1 cellular context compared by ENCODE assay signal in the genomic region with DNA sequence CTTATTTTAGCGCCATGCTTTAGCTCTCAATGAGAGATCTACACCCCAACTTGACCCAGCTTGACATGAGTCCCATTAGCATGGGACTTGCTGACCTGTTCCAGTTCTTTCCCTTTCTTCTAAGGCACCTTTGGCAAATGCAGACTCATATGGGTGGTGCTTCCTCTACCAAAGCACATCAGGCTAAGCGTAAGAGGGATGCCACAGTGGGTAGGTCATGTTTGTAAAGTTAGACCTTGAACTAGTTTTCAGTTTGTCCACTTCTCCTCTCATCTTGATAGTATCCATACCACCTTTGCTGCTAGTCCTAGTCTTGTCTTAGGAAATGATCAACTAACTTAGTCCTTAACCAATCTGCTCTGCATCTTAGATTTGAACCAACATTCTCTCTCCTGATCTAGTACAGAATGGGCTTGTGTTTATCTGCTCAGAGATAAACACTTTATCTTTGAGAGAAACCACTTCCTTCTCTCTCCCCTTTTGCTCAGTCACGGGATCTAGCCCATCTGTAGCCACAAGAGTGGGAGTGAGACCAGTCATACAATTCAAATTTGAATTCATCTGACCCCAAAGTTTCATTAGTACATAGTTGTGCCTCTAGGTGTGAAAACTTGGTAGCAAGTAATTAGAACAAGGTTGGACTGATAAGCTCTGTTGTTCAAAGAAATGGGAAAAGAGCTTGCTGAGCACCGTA.
A peak's percentile ranks its signal among the peaks of the same experiment; 100 is the strongest.
TF ChIP-seq lines count a peak whose summit lies in the region.

No MANE protein-coding gene starts in this region.

TF ChIP-seq in K562, 482 proteins besides CTCF, POLR2A, EP300 and RAD21 (continued from another document and continues in another):
- no peak for TF ChIP-seq ZNF592 (IDR thresholded peaks at IDR 0.05)
- 0 out of 2 replicates have a peak, but pooled peaks have one; percentile 31 for TF ChIP-seq DPF2 (IDR thresholded peaks at IDR 0.05)
- TF ChIP-seq ELF4 (CRISPR knock-in tag; IDR thresholded peaks at IDR 0.05): no peak
- TF ChIP-seq ZNF707 (CRISPR knock-in tag; conservative IDR thresholded peaks at IDR 0.05): no peak
- no peak for TF ChIP-seq RBM34 (IDR thresholded peaks at IDR 0.05; ENCODE audit: borderline replicate concordance, insufficient read depth, low read length)
- TF ChIP-seq, protein P1, sequence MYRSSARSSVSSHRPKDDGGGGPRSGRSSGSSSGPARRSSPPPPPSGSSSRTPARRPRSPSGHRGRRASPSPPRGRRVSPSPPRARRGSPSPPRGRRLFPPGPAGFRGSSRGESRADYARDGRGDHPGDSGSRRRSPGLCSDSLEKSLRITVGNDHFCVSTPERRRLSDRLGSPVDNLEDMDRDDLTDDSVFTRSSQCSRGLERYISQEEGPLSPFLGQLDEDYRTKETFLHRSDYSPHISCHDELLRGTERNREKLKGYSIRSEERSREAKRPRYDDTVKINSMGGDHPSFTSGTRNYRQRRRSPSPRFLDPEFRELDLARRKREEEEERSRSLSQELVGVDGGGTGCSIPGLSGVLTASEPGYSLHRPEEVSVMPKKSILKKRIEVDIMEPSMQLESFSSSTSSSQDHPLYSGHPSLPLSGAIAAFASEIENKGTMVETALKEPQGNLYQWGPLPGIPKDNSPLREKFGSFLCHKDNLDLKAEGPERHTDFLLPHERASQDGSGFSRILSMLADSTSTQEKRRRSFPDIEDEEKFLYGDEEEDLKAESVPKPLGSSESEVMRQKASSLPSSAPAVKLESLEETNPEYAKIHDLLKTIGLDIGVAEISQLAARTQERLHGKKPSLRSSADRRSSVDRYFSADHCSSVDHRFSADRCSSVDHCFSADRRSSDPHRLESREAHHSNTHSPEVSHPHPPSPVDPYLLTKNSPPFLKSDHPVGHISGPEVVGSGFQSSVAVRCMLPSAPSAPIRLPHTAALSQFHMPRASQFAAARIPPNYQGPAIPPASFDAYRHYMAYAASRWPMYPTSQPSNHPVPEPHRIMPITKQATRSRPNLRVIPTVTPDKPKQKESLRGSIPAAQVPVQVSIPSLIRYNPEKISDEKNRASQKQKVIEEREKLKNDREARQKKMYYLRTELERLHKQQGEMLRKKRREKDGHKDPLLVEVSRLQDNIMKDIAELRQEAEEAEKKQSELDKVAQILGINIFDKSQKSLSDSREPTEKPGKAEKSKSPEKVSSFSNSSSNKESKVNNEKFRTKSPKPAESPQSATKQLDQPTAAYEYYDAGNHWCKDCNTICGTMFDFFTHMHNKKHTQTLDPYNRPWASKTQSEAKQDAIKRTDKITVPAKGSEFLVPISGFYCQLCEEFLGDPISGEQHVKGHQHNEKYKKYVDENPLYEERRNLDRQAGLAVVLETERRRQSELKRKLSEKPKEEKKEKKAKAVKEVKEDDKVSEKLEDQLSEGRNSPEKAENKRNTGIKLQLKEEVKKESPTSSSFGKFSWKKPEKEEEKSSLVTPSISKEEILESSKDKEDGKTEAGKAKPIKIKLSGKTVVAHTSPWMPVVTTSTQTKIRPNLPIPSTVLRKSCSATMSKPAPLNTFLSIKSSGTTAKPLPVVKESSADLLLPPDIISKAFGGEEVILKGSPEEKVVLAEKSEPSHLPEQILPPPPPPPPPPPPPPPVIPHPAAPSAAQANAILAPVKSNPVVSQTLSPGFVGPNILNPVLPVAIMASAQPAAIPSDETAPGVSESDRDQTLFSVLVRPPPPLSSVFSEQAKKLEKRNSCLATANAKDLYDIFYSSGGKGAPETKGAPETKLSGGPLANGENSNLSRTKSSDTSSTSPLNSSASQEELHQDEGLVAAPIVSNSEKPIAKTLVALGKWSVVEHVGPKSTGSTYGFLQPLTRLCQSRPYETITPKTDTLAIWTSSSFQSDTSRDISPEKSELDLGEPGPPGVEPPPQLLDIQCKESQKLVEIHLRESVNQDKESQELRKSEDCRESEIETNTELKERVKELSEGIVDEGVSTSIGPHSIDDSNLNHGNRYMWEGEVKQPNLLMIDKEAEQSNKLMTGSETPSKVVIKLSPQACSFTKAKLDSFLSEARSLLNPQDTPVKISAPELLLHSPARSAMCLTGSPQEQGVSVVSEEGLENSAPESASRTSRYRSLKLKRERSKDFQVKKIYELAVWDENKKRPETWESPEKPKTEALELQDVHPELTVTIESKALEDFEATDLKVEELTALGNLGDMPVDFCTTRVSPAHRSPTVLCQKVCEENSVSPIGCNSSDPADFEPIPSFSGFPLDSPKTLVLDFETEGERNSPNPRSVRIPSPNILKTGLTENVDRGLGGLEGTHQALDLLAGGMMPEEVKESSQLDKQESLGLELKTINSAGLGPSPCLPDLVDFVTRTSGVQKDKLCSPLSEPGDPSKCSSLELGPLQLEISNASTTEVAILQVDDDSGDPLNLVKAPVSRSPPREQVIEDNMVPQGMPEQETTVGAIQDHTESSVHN (IDR thresholded peaks at IDR 0.05; ENCODE audit: borderline replicate concordance in 1 of 2, low read depth in 1 of 2): no peak
- no peak for TF ChIP-seq CHAMP1 (IDR thresholded peaks at IDR 0.05)
- peak; percentile 74; the same call in 1 of the 2 replicates for TF ChIP-seq DIDO1 (tag; IDR thresholded peaks at IDR 0.05; ENCODE audit: low read depth)
- TF ChIP-seq, protein P2, sequence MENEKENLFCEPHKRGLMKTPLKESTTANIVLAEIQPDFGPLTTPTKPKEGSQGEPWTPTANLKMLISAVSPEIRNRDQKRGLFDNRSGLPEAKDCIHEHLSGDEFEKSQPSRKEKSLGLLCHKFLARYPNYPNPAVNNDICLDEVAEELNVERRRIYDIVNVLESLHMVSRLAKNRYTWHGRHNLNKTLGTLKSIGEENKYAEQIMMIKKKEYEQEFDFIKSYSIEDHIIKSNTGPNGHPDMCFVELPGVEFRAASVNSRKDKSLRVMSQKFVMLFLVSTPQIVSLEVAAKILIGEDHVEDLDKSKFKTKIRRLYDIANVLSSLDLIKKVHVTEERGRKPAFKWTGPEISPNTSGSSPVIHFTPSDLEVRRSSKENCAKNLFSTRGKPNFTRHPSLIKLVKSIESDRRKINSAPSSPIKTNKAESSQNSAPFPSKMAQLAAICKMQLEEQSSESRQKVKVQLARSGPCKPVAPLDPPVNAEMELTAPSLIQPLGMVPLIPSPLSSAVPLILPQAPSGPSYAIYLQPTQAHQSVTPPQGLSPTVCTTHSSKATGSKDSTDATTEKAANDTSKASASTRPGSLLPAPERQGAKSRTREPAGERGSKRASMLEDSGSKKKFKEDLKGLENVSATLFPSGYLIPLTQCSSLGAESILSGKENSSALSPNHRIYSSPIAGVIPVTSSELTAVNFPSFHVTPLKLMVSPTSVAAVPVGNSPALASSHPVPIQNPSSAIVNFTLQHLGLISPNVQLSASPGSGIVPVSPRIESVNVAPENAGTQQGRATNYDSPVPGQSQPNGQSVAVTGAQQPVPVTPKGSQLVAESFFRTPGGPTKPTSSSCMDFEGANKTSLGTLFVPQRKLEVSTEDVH (IDR thresholded peaks at IDR 0.05; ENCODE audit: low read depth, partially characterized antibody): no peak
- TF ChIP-seq ZNF197 (CRISPR knock-in tag; IDR thresholded peaks at IDR 0.05; ENCODE audit: low read depth): no peak
- TF ChIP-seq ELF2 (CRISPR knock-in tag; IDR thresholded peaks at IDR 0.05): no peak
- TF ChIP-seq PHTF2 (CRISPR knock-in tag; IDR thresholded peaks at IDR 0.05): no peak
- no peak for TF ChIP-seq TAL1 (IDR thresholded peaks at IDR 0.05)
- TF ChIP-seq SMC3 (conservative IDR thresholded peaks at IDR 0.05; ENCODE audit: insufficient read depth, low read depth, low read length): no peak
- no peak for TF ChIP-seq ZNF586 (CRISPR knock-in tag; conservative IDR thresholded peaks at IDR 0.05)
- peak; percentile 26; the same call in 1 of the 2 replicates for TF ChIP-seq FOXM1 (IDR thresholded peaks at IDR 0.05; ENCODE audit: low read depth)
- no peak for TF ChIP-seq FOXM1 (CRISPR knock-in tag; IDR thresholded peaks at IDR 0.05; ENCODE audit: low read depth)
- TF ChIP-seq ZNF699 (CRISPR knock-in tag; IDR thresholded peaks at IDR 0.05; ENCODE audit: insufficient replicate concordance): no peak
- TF ChIP-seq E2F3 (CRISPR knock-in tag; IDR thresholded peaks at IDR 0.05): no peak
- peak; percentile 83 for TF ChIP-seq KLF16 (IDR thresholded peaks at IDR 0.05)
- TF ChIP-seq FOSL1 (tag; conservative IDR thresholded peaks at IDR 0.05): peak; percentile 88
- no peak for TF ChIP-seq ZHX1 (conservative IDR thresholded peaks at IDR 0.05; ENCODE audit: low read length)
- peak; percentile 42; the same call in 1 of the 2 replicates for TF ChIP-seq SMARCE1 (IDR thresholded peaks at IDR 0.05)
- TF ChIP-seq HDAC1 (IDR thresholded peaks at IDR 0.05): no peak
- TF ChIP-seq ZNF324 (CRISPR knock-in tag; IDR thresholded peaks at IDR 0.05): no peak
- no peak for TF ChIP-seq SMAD1 (IDR thresholded peaks at IDR 0.05; ENCODE audit: low read depth, low read length, partially characterized antibody)
- no peak for TF ChIP-seq HIVEP1 (CRISPR knock-in tag; IDR thresholded peaks at IDR 0.05)
- 0 out of 2 replicates have a peak, but pooled peaks have one; percentile 12 for TF ChIP-seq JUND (IDR thresholded peaks at IDR 0.05; ENCODE audit: borderline replicate concordance, low read depth, low read length)
- TF ChIP-seq JUND (tag; IDR thresholded peaks at IDR 0.05; ENCODE audit: borderline replicate concordance, low read depth, low read length): no peak
- TF ChIP-seq ZNF280A (IDR thresholded peaks at IDR 0.05; ENCODE audit: low read depth, partially characterized antibody): no peak
- no peak for TF ChIP-seq ATF1 (CRISPR knock-in tag; IDR thresholded peaks at IDR 0.05)
- TF ChIP-seq ATF1 (tag; IDR thresholded peaks at IDR 0.05): no peak
- no peak for TF ChIP-seq GTF2F1 (IDR thresholded peaks at IDR 0.05; ENCODE audit: low read depth, low read length)
- TF ChIP-seq POLR2B (IDR thresholded peaks at IDR 0.05; ENCODE audit: low read depth, partially characterized antibody): no peak
- no peak for TF ChIP-seq HEY1 (CRISPR knock-in tag; IDR thresholded peaks at IDR 0.05; ENCODE audit: borderline replicate concordance)
- TF ChIP-seq ZNF717 (CRISPR knock-in tag; IDR thresholded peaks at IDR 0.05): no peak
